ENCODE assay signal across 21 cellular contexts in genomic region chr19:30693179-30693578, GRCh38.
DNase-seq lines count a peak whose midpoint lies in the region; ATAC-seq lines count a peak whose summit lies in the region.
"Had no signal": no experiment of that assay in that cellular context is flagged by ENCODE, and none has a peak within 500 bp of the region (broad histone marks: within the 10 kb centered on the region; RNA-seq: fewer than 3 reads in every experiment).

No MANE protein-coding gene starts in this region.

- H2AFZ ChIP-seq in mesenchymal stem cell (ENCODE audit: low read depth, low read length), result no peak overlapping the region

- H3K9ac ChIP-seq in BLaER1 treated with 17β-estradiol and CSF1 and Interleukin-3, amounts not matched to agents 10 nM and 100 nM, result no peak overlapping the region
- H3K9ac ChIP-seq in SK-N-MC (ENCODE audit: insufficient read length), result peak overlapping the region; percentile 87
- H3K9ac ChIP-seq in mesenchymal stem cell (ENCODE audit: low read length), result peak overlapping the region; percentile 86

- no peaks in the 10 kb centered on the region for H3K9me3 ChIP-seq in BLaER1 treated with 17β-estradiol and CSF1 and Interleukin-3, amounts not matched to agents 10 nM and 100 nM (replicated peaks in 1 of 11)
- H3K9me3 ChIP-seq in SK-N-MC (ENCODE audit: low read depth, low read length) (no peaks in the 10 kb centered on the region), mesenchymal stem cell (ENCODE audit: control insufficient read depth, low read length) (no peaks in the 10 kb centered on the region)
- H3K9me3 ChIP-seq: HAP-1, thoracic aorta had no signal

- H2BK120ac ChIP-seq in mesenchymal stem cell (ENCODE audit: low read depth, low read length), result no peak overlapping the region

- no peak overlapping the region for H2BK15ac ChIP-seq in mesenchymal stem cell (ENCODE audit: low read depth, poor library complexity, severe bottlenecking)

- H3K79me1 ChIP-seq in mesenchymal stem cell (replicated peaks; ENCODE audit: low read length, poor library complexity, severe bottlenecking), result no peaks in the 10 kb centered on the region

- H3K36me3 ChIP-seq in BLaER1 treated with 17β-estradiol and CSF1 and Interleukin-3, amounts not matched to agents 10 nM and 100 nM, result no peaks in the 10 kb centered on the region
- no peaks in the 10 kb centered on the region for H3K36me3 ChIP-seq in SK-N-MC (ENCODE audit: insufficient read depth, low read length)
- no peaks in the 10 kb centered on the region for H3K36me3 ChIP-seq in mesenchymal stem cell (ENCODE audit: control insufficient read depth in 1 of 2, insufficient read depth in 2 of 2, low read depth in 1 of 2, low read length in 2 of 2)
- H3K36me3 ChIP-seq: HAP-1, thoracic aorta had no signal

- H3K4me2 ChIP-seq in BLaER1 treated with 17β-estradiol and CSF1 and Interleukin-3, amounts not matched to agents 10 nM and 100 nM, result peak overlapping the region; percentile 51 to 82 (median 60); a peak in 13 of 22 replicates
- H3K4me2 ChIP-seq in mesenchymal stem cell (ENCODE audit: low read length, poor library complexity, severe bottlenecking), result no peak overlapping the region

- H3K4me3 ChIP-seq in BLaER1 treated with 17β-estradiol and CSF1 and Interleukin-3, amounts not matched to agents 10 nM and 100 nM, result no peak overlapping the region
- H3K4me3 ChIP-seq in SK-N-MC (peak overlapping the region; percentile 73), mesenchymal stem cell (ENCODE audit: insufficient read depth in 1 of 2, low read depth in 1 of 2, low read length in 2 of 2) (peak overlapping the region in 1 of 2 experiments; percentile 75)
- H3K4me3 ChIP-seq: HAP-1 had no signal

- peaks cover 14 to 23% (median 20%) of the 10 kb centered on the region in 10 experiments; a peak in 18 of 20 replicates for H3K4me1 ChIP-seq in BLaER1 treated with 17β-estradiol and CSF1 and Interleukin-3, amounts not matched to agents 10 nM and 100 nM
- no peaks in the 10 kb centered on the region for H3K4me1 ChIP-seq in mesenchymal stem cell (ENCODE audit: control insufficient read depth, insufficient read depth, low read depth, low read length)
- H3K4me1 ChIP-seq: HAP-1 had no signal

- no peak overlapping the region for H3K27ac ChIP-seq in BLaER1 treated with 17β-estradiol and CSF1 and Interleukin-3, amounts not matched to agents 10 nM and 100 nM
- peak overlapping the region; percentile 99 for H3K27ac ChIP-seq in SK-N-MC
- no peak overlapping the region for H3K27ac ChIP-seq in mesenchymal stem cell (ENCODE audit: low read length, poor library complexity, severe bottlenecking)
- H3K27ac ChIP-seq in temporal lobe (ENCODE audit: low read depth, low read length), result peak overlapping the region; percentile 69
- H3K27ac ChIP-seq: coronary artery, RWPE1, thoracic aorta had no signal

- H3K14ac ChIP-seq in mesenchymal stem cell (ENCODE audit: low read length in 2 of 2), result no peak overlapping the region

- no peaks in the 10 kb centered on the region; a peak in 2 of 22 replicates for H4K20me1 ChIP-seq in BLaER1 treated with 17β-estradiol and CSF1 and Interleukin-3, amounts not matched to agents 10 nM and 100 nM

- DNase-seq in SK-N-MC (ENCODE audit: low read depth, low spot score) (no peak), mesenchymal stem cell (no peak), foreskin melanocyte (no peak), HuH-7 (ENCODE audit: low spot score) (no peak)
- DNase-seq: activated CD8-positive, alpha-beta T cell treated with anti-CD3 and anti-CD28 coated beads for 36 hours; DMS53; IMR-90; NCI-H1048; NCI-H187; NCI-H2227 treated with DMSO at 0.1 percent for 48 hours; NCI-H69; stimulated activated CD4-positive, alpha-beta T cell treated with anti-CD3 and anti-CD28 coated beads, Interleukin-4, amount 100 ng/mL, for 4 hours; stimulated activated naive B cell treated with anti-CD40 and anti-IgM and Interleukin-4, amounts not matched to agents 10 μg/mL and 1 μg/mL and 100 μg/mL, for 72 hours had no signal

- 73% methylated on average over 4 of the region's 4 CpGs for WGBS in mesenchymal stem cell

- no peak overlapping the region for H2AK5ac ChIP-seq in mesenchymal stem cell (ENCODE audit: low read length, severe bottlenecking)

- H3K4ac ChIP-seq in mesenchymal stem cell (ENCODE audit: low read depth in 1 of 2, low read length in 2 of 2), result no peak overlapping the region

- H4K8ac ChIP-seq in mesenchymal stem cell (ENCODE audit: low read length), result no peak overlapping the region

- peaks cover 35 to 46% (median 40%) of the 10 kb centered on the region in 11 experiments for H3K27me3 ChIP-seq in BLaER1 treated with 17β-estradiol and CSF1 and Interleukin-3, amounts not matched to agents 10 nM and 100 nM
- peaks cover 18 to 42% of the 10 kb centered on the region in 2 experiments for H3K27me3 ChIP-seq in mesenchymal stem cell (ENCODE audit: control insufficient read depth in 1 of 2, insufficient read depth in 1 of 2, low read length in 2 of 2)

- no peak overlapping the region for H2BK5ac ChIP-seq in mesenchymal stem cell (ENCODE audit: low read depth, low read length, poor library complexity, severe bottlenecking)

- no peak overlapping the region for H2BK12ac ChIP-seq in mesenchymal stem cell (ENCODE audit: low read length in 2 of 2)

- no peak overlapping the region for H3K23ac ChIP-seq in mesenchymal stem cell (ENCODE audit: low read length in 2 of 2)

- no peak overlapping the region for H3K18ac ChIP-seq in mesenchymal stem cell (ENCODE audit: low read depth in 1 of 2, low read length in 2 of 2)

- no peak overlapping the region for H4K91ac ChIP-seq in mesenchymal stem cell (ENCODE audit: low read length)

- ATAC-seq in HG02973 (IDR thresholded peaks at IDR 0.05; ENCODE audit: unreplicated experiment), result no peak
- ATAC-seq: activated CD8-positive, alpha-beta T cell treated with anti-CD3 and anti-CD28 coated beads for 36 hours; activated naive CD4-positive, alpha-beta T cell treated with anti-CD3 and anti-CD28 coated beads, Interleukin-2, amount 50 U/mL, for 72 hours; stimulated activated naive B cell treated with anti-CD40 and anti-IgM and Interleukin-4, amounts not matched to agents 10 μg/mL and 1 μg/mL and 100 μg/mL, for 72 hours had no signal

Comparison
In these comparisons a context has a peak if more than half of its experiments do, and no peak if none do; other contexts are left out.
1. H3K27ac ChIP-seq: peak in SK-N-MC (single experiment) and temporal lobe (single experiment); none in BLaER1 treated with 17β-estradiol and CSF1 and Interleukin-3, amounts not matched to agents 10 nM and 100 nM (0 of 11) and mesenchymal stem cell (single experiment).
2. H3K9ac ChIP-seq: peak in SK-N-MC (single experiment) and mesenchymal stem cell (single experiment); none in BLaER1 treated with 17β-estradiol and CSF1 and Interleukin-3, amounts not matched to agents 10 nM and 100 nM (0 of 11).